ENCODE assay signal across 1 cellular context in the genomic region with DNA sequence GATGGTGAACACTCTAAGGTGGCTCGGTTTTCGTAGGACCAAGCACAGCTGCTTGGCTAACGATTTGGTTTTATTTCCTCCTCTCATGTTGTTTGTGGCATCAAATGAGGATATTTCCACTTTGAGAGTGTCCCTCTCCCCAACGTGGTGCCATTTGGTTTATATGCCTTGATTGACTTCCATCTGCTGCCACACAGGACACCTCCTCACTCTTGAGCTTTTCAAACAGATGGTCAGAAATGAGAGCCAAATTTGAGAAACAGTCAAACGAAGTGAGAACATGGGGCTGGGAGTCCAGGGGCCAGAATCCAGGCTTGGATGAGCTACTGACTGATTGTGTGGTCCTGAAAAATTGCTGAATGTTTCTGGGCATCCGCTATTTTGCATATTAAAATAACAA.
TF ChIP-seq lines count a peak whose summit lies in the region.

No MANE protein-coding gene starts in this region.

TF ChIP-seq in H1, 55 proteins besides CTCF, POLR2A, EP300 and RAD21:
- no peak for TF ChIP-seq ZNF274 (IDR thresholded peaks at IDR 0.05; ENCODE audit: borderline replicate concordance, extremely low read depth, low read length)
- TF ChIP-seq CHD2 (IDR thresholded peaks at IDR 0.05; ENCODE audit: low read length): no peak
- no peak for TF ChIP-seq BCL11A (IDR thresholded peaks at IDR 0.05; ENCODE audit: low read depth in 2 of 2, low read length in 2 of 2)
- no peak for TF ChIP-seq ASH2L (IDR thresholded peaks at IDR 0.05; ENCODE audit: low read length)
- no peak for TF ChIP-seq MAX (IDR thresholded peaks at IDR 0.05)
- no peak for TF ChIP-seq HDAC2 (IDR thresholded peaks at IDR 0.05; ENCODE audit: borderline replicate concordance in 1 of 2, low read depth in 2 of 2, low read length in 2 of 2)
- no peak for TF ChIP-seq SP1 (IDR thresholded peaks at IDR 0.05; ENCODE audit: low read depth, low read length)
- no peak for TF ChIP-seq RBBP5 (IDR thresholded peaks at IDR 0.05; ENCODE audit: borderline replicate concordance, low read depth, low read length)
